ENCODE assay signal across 1 cellular context in the genomic region with DNA sequence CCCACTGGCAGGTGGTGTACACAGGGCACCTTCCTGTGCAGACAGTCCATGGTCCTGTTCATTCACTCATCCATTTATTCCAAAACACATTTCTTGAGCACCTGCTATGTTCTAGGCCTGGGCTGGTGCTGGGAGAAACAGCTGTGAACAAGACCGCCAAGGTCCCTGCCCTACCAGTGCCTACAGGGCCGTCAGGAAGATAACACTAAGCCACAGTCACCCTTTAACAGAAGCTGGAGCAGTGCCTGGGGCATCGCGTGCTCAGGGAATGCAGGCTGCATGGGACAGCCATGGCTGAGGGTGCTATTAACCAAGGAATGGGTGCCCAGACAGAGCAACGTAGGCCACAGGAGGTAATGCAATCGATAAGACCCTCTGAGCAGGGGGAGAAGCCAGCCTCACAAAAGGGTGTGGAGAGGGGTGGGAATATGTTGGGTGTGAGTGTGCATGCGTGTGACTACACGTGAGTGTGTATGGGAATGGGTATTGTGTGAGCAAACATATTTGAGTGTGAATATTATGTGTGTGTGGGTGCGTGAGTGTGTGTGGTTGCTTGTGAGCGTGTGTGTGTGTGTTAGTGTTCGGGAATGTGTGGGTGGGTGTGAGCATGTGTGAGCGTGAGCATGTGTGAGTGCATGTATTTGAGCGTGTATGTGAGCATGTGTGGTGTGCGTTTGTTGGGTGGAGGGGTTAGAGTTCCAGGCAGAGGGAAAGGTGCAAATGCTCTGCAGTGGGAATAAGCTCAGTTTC.
TF ChIP-seq lines count a peak whose summit lies in the region.

No MANE protein-coding gene starts in this region.

TF ChIP-seq in HepG2, 621 proteins besides CTCF, POLR2A, EP300 and RAD21:
- 0 out of 2 replicates have a peak, but pooled peaks have one; percentile 21 for TF ChIP-seq ARNT (IDR thresholded peaks at IDR 0.05)
- TF ChIP-seq MNT (IDR thresholded peaks at IDR 0.05): 0 out of 2 replicates have a peak, but pooled peaks have one; percentile 28
- no peak for TF ChIP-seq ZMAT3 (CRISPR knock-in tag; conservative IDR thresholded peaks at IDR 0.05)
- TF ChIP-seq STAG1 (CRISPR knock-in tag; IDR thresholded peaks at IDR 0.05): no peak
- no peak for TF ChIP-seq ZNF839 (CRISPR knock-in tag; IDR thresholded peaks at IDR 0.05; ENCODE audit: borderline replicate concordance)
- TF ChIP-seq DRAP1 (CRISPR knock-in tag; IDR thresholded peaks at IDR 0.05): no peak
- no peak for TF ChIP-seq TARDBP (CRISPR knock-in tag; IDR thresholded peaks at IDR 0.05)
- TF ChIP-seq HMGA1 (CRISPR knock-in tag; conservative IDR thresholded peaks at IDR 0.05): no peak
TF ChIP-seq in HepG2: peak in this region for 2.
